Comparison of ENCODE assay signal across 8 cellular contexts in the genomic region with DNA sequence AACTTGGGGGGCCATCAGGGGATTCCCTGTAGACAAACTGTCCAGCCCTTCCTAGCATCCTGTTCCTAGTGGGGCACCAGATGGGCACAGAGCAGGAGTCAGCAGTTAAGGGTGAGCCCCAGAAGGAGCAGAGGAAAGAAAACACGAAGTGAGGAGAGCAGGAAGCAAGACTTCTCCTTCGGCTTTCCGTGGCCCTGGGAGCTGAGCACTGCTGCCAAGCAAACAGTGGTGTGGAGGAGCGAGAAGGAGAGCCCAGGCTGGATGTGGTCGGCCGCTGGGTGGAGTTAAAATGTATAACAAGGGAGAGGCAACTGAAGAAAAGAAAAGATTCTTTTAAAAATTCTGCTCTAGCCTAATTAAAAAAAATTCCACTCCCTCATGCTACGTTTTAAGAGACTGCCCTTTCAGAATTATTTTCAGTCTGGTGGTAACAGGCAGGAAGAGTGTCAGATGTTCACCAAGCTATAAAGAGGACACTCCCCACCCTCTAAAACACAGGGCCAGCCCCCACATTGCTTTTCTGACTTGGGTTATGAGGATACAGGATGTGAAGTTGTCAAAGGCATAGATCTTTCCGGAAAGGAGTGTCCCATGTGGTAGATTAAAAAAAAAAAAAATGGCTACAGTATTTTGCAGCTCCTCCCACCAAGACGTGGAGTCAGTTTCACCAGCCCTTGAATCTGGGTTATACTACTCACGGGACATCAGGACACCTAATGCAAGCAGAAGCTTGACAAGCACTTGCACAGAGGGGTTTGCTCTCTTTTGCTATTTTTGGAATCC.
DNase-seq lines count a peak whose midpoint lies in the region; ATAC-seq and TF ChIP-seq lines count a peak whose summit lies in the region.

No MANE protein-coding gene starts in this region.

- CTCF ChIA-PET in PC-9 (lab: Charles Lee): no interaction called here

- H3K36me3 ChIP-seq in spleen: no peaks in the 10 kb centered on the region
- H3K36me3 ChIP-seq in PC-9 (ENCODE audit: low read depth): no peaks in the 10 kb centered on the region

- H3K9me3 ChIP-seq in right cardiac atrium (ENCODE audit: control insufficient read depth, low read length) (no peaks in the 10 kb centered on the region), spleen (peaks cover 0 to 14% (median 6%) of the 10 kb centered on the region in 8 donors), PC-9 (ENCODE audit: insufficient read depth, low read depth) (no peaks in the 10 kb centered on the region)

- H3K9me3 Mint-ChIP-seq in activated naive CD8-positive, alpha-beta T cell (ENCODE audit: low read depth): peaks cover 2% of the 10 kb centered on the region

- no peak overlapping the region for H3K4me2 ChIP-seq in PC-9

- intact Hi-C loops in right cardiac atrium (cut with DNase I): no loop called here
- intact Hi-C loops in spleen (cut with DNase I; ENCODE audit: low total_unique reads): no loop called here
- intact Hi-C loops in PC-9 (cut with micrococcal nuclease; ENCODE audit: unreplicated experiment): no loop called here

- H4K20me1 ChIP-seq in PC-9 (ENCODE audit: insufficient read depth): no peaks in the 10 kb centered on the region

- no peaks in the 10 kb centered on the region for H3K9me2 ChIP-seq in PC-9 (ENCODE audit: insufficient read depth)

- peak overlapping the region; percentile 56 for H3K27ac Mint-ChIP-seq in activated naive CD8-positive, alpha-beta T cell

- H3K4me1 ChIP-seq in right cardiac atrium (ENCODE audit: control insufficient read depth, insufficient read depth, low read length) (peaks cover 4% of the 10 kb centered on the region), spleen (peaks cover 0 to 37% (median 5%) of the 10 kb centered on the region in 6 donors), PC-9 (replicated peaks; ENCODE audit: insufficient read depth) (no peaks in the 10 kb centered on the region)

- H3K4me3 ChIP-seq in right cardiac atrium (ENCODE audit: low read length) (no peak overlapping the region), spleen (peak overlapping the region in 1 of 8 donors; percentile 1), PC-9 (no peak overlapping the region)

- peak overlapping the region; percentile 63 for H3K4me3 Mint-ChIP-seq in activated naive CD8-positive, alpha-beta T cell

- BruUV-seq in PC-9 (replicated peaks; lab: Mats Ljungman, UMichigan): no TSS peak

- H3K27me3 ChIP-seq in right cardiac atrium (ENCODE audit: control insufficient read depth, insufficient read depth) (no peaks in the 10 kb centered on the region), spleen (replicated peaks in 1 of 7) (no peaks in the 10 kb centered on the region), PC-9 (ENCODE audit: insufficient read depth, low read depth) (peaks cover 1% of the 10 kb centered on the region; the same call in 1 of the 2 replicates)

- no peak for TF ChIP-seq POLR2A in spleen (IDR thresholded peaks at IDR 0.05)

- no peaks in the 10 kb centered on the region for H3K27me3 Mint-ChIP-seq in activated naive CD8-positive, alpha-beta T cell

- peak; percentile 73 to 90 for ATAC-seq in right cardiac atrium

- WGBS in right cardiac atrium: 22% methylated on average over 10 of the region's 10 CpGs
- WGBS in spleen, 5 donors: 5 to 8% (median 7%) methylated on average over 10 of the region's 10 CpGs

- POLR2A ChIA-PET in PC-9 (lab: Charles Lee; ENCODE audit: unreplicated experiment): interaction anchor here (0.6 kb wide), 1 partner anchor 270 kb away, joined by 6 read pairs; no protein-coding TSS in a partner anchor

- no peaks in the 10 kb centered on the region for H3F3A ChIP-seq in PC-9 (ENCODE audit: insufficient read depth, low read depth)

- H3K27ac ChIP-seq in right cardiac atrium (ENCODE audit: low read length): peak overlapping the region; percentile 46
- peak overlapping the region in 7 of 8 donors; percentile 7 to 77 (median 63) for H3K27ac ChIP-seq in spleen
- no peak overlapping the region for H3K27ac ChIP-seq in PC-9

- H3K36me3 Mint-ChIP-seq in activated naive CD8-positive, alpha-beta T cell: peaks cover 2% of the 10 kb centered on the region

- H3K4me1 Mint-ChIP-seq in activated naive CD8-positive, alpha-beta T cell (ENCODE audit: low read depth): peaks cover 15% of the 10 kb centered on the region

- DNase-seq in HT1080 (ENCODE audit: low read depth) (peak; percentile 46), right cardiac atrium (peak; percentile 63 to 82 (median 77)), spleen (no peak), GM19240 (ENCODE audit: insufficient read length, low spot score) (no peak), NCI-H2107 treated with DMSO at 0.1 percent for 48 hours (lab: John Stamatoyannopoulos, UW; ENCODE audit: unreplicated experiment) (no peak), PC-9 (no peak), NCI-H524 treated with DMSO at 0.1 percent for 48 hours (lab: John Stamatoyannopoulos, UW) (no peak)

- TF ChIP-seq CTCF in spleen (IDR thresholded peaks at IDR 0.05 in 8 of 11, conservative IDR thresholded peaks at IDR 0.05 in 3 of 11) (no peak), PC-9 (conservative IDR thresholded peaks at IDR 0.05) (no peak)

- no peak overlapping the region for H2AFZ ChIP-seq in PC-9

- H3K79me2 ChIP-seq in PC-9 (ENCODE audit: low read depth): no peaks in the 10 kb centered on the region

Comparison
In these comparisons a context has a peak if more than half of its experiments do, and no peak if none do; other contexts are left out.
1. DNase-seq: peak in HT1080 (single experiment) and right cardiac atrium (3 of 3); none in spleen (single experiment), GM19240 (single experiment), NCI-H2107 treated with DMSO at 0.1 percent for 48 hours (single experiment), PC-9 (0 of 2) and NCI-H524 treated with DMSO at 0.1 percent for 48 hours (single experiment).